In the genomic region with DNA sequence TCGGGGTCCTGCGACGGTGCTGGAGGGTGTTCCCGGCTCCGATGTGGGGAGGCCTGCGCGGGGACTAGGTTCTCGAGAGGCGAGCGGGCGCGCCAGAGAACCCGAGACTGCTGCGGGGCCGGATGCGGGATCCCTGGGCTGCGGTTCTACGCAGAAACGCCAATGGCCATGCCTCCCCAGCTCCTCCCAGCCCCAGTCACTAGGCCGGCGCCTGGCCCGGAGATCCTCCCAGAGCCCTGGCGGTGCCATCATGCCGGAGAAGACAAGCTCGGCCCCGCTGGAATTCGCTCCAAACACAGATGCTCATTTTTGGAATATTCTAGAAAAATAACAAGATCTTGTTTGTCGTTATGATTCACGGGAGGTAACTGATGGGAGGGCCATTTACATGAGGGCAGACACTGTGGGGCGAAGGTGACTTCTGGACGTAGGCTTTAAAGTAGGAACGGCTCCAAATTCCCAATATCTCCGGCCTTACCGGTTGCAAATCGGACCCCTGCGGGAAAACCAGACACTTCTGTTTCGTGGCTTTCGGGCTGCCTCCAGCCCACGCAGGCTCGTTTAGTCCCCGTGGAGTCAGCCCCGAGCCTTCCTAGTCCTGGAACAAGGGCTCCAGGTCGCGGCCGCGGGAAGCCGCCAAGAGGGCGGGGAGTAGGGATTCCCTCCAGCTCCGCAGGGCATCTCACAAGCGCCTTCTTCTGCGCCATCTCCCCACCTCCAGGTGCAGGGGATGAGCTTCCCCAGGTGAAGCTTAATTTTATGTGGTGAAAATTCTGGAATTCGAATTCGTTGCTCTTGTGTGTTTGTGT, we compare ENCODE assay signal across 9 cellular contexts.
DNase-seq lines count a peak whose midpoint lies in the region; ATAC-seq and TF ChIP-seq lines count a peak whose summit lies in the region.
"Had no signal": no experiment of that assay in that cellular context is flagged by ENCODE, and none has a peak within 500 bp of the region (broad histone marks: within the 10 kb centered on the region; RNA-seq: fewer than 3 reads in every experiment).

No MANE protein-coding gene starts in this region.

- H3K27ac Mint-ChIP-seq in T-helper 1 cell treated with Interleukin-12 subunit alpha and Interleukin-12 subunit beta and Interleukin-4 antibody, amounts not matched to agents 30 μg/mL and 1 μg/mL, for 36 hours, result peak overlapping the region; percentile 36
- no peak overlapping the region for H3K27ac Mint-ChIP-seq in endodermal cell

- no peaks in the 10 kb centered on the region for H3K4me1 ChIP-seq in BLaER1
- peaks cover 3% of the 10 kb centered on the region for H3K4me1 ChIP-seq in endodermal cell (ENCODE audit: control insufficient read depth, insufficient read depth, low read length)
- H3K4me1 ChIP-seq in psoas muscle, result peaks cover 18% of the 10 kb centered on the region

- no peak for ATAC-seq in psoas muscle
- no peak for ATAC-seq in GM18858 (IDR thresholded peaks at IDR 0.05; ENCODE audit: unreplicated experiment)

- H3K27ac ChIP-seq in BLaER1 (no peak overlapping the region), endodermal cell (ENCODE audit: low read depth, low read length) (no peak overlapping the region), psoas muscle (no peak overlapping the region), caudate nucleus (ENCODE audit: low read depth, low read length) (no peak overlapping the region)

- 0 out of 2 replicates have a peak overlapping the region, but pooled peaks have one; percentile 7 for H3K4me3 ChIP-seq in BLaER1
- H3K4me3 ChIP-seq in endodermal cell (ENCODE audit: low read length), result no peak overlapping the region
- H3K4me3 ChIP-seq in psoas muscle, result peak overlapping the region; percentile 47

- peaks cover 1% of the 10 kb centered on the region for H3K36me3 Mint-ChIP-seq in T-helper 1 cell treated with Interleukin-12 subunit alpha and Interleukin-12 subunit beta and Interleukin-4 antibody, amounts not matched to agents 30 μg/mL and 1 μg/mL, for 36 hours (ENCODE audit: low read depth)
- no peaks in the 10 kb centered on the region for H3K36me3 Mint-ChIP-seq in endodermal cell (ENCODE audit: low read depth)

- peaks cover 82% of the 10 kb centered on the region; the same call in 1 of the 2 replicates for H4K20me1 ChIP-seq in BLaER1

- H3K9me3 ChIP-seq in BLaER1 (peaks cover 54% of the 10 kb centered on the region), endodermal cell (ENCODE audit: control insufficient read depth, low read length) (peaks cover 5% of the 10 kb centered on the region), psoas muscle (no peaks in the 10 kb centered on the region)

- no peak for TF ChIP-seq CTCF in endodermal cell (conservative IDR thresholded peaks at IDR 0.05)
- no peak for TF ChIP-seq CTCF in psoas muscle (IDR thresholded peaks at IDR 0.05)

- H3K36me3 ChIP-seq in BLaER1, result no peaks in the 10 kb centered on the region
- H3K36me3 ChIP-seq in endodermal cell (ENCODE audit: control insufficient read depth, insufficient read depth, low read length), result no peaks in the 10 kb centered on the region
- no peaks in the 10 kb centered on the region for H3K36me3 ChIP-seq in psoas muscle (ENCODE audit: insufficient read depth in 1 of 2, low read depth in 1 of 2)

- peak; percentile 68 for DNase-seq in endodermal cell
- DNase-seq in psoas muscle, result no peak
- DNase-seq in NK-92 treated with Interleukin-12 subunit alpha and Interleukin-12 subunit beta, amount 100 ng/mL, for 24 hours (lab: John Stamatoyannopoulos, UW), result no peak
- no peak for DNase-seq in NCI-H446 treated with DMSO at 0.1 percent for 48 hours (lab: John Stamatoyannopoulos, UW)
- DNase-seq in caudate nucleus (lab: John Stamatoyannopoulos, UW), result no peak
- DNase-seq: NCI-H1436 treated with DMSO at 0.1 percent for 48 hours had no signal

- H3K4me3 Mint-ChIP-seq in T-helper 1 cell treated with Interleukin-12 subunit alpha and Interleukin-12 subunit beta and Interleukin-4 antibody, amounts not matched to agents 30 μg/mL and 1 μg/mL, for 36 hours, result peak overlapping the region; percentile 81
- peak overlapping the region; percentile 46 for H3K4me3 Mint-ChIP-seq in endodermal cell

- WGBS in endodermal cell (ENCODE audit: insufficient coverage in 1 of 2, insufficient read length in 1 of 2), 2 experiments, result 6 to 11% methylated on average over 27 to 53 of the region's 53 CpGs
- 4 to 5% (median 4%) methylated on average over 53 of the region's 53 CpGs for WGBS in psoas muscle, 3 donors

- no peak overlapping the region for H3K4me2 ChIP-seq in BLaER1

- H3K27me3 ChIP-seq in BLaER1, result peaks cover 100% of the 10 kb centered on the region
- H3K27me3 ChIP-seq in endodermal cell (ENCODE audit: control insufficient read depth, insufficient read depth, low read length, poor library complexity, severe bottlenecking), result peaks cover 100% of the 10 kb centered on the region
- H3K27me3 ChIP-seq in psoas muscle (ENCODE audit: insufficient read depth in 3 of 3, low read length in 2 of 3), result peaks cover 0 to 99% (median 66%) of the 10 kb centered on the region in 3 donors

- peaks cover 32% of the 10 kb centered on the region for H3K4me1 Mint-ChIP-seq in T-helper 1 cell treated with Interleukin-12 subunit alpha and Interleukin-12 subunit beta and Interleukin-4 antibody, amounts not matched to agents 30 μg/mL and 1 μg/mL, for 36 hours (ENCODE audit: low read depth)
- H3K4me1 Mint-ChIP-seq in endodermal cell, result peaks cover 18% of the 10 kb centered on the region

- intact Hi-C loops in psoas muscle (cut with DNase I), result no loop called here

- H3K27me3 Mint-ChIP-seq in T-helper 1 cell treated with Interleukin-12 subunit alpha and Interleukin-12 subunit beta and Interleukin-4 antibody, amounts not matched to agents 30 μg/mL and 1 μg/mL, for 36 hours (ENCODE audit: low read depth), result peaks cover 97% of the 10 kb centered on the region
- H3K27me3 Mint-ChIP-seq in endodermal cell (ENCODE audit: insufficient read depth), result peaks cover 99% of the 10 kb centered on the region

- H3K9ac ChIP-seq in BLaER1, result no peak overlapping the region
- H3K9ac ChIP-seq in endodermal cell (ENCODE audit: extremely low read depth, low read length, poor library complexity, severe bottlenecking), result no peak overlapping the region

- no peaks in the 10 kb centered on the region for H3K9me3 Mint-ChIP-seq in T-helper 1 cell treated with Interleukin-12 subunit alpha and Interleukin-12 subunit beta and Interleukin-4 antibody, amounts not matched to agents 30 μg/mL and 1 μg/mL, for 36 hours
- no peaks in the 10 kb centered on the region for H3K9me3 Mint-ChIP-seq in endodermal cell
